ENCODE assay signal across 10 cellular contexts in genomic region chr7:105849122-105849855, GRCh38. TPM values are rescaled to one million over a fixed set of nuclear protein-coding genes. Genes with fewer than 3 reads are reported as not detected.
A peak's percentile ranks its signal among the peaks of the same experiment; 100 is the strongest.
DNase-seq lines count a peak whose midpoint lies in the region; ATAC-seq, FAIRE-seq and TF ChIP-seq lines count a peak whose summit lies in the region.
"Had no signal": no experiment of that assay in that cellular context is flagged by ENCODE, and none has a peak within 500 bp of the region (broad histone marks: within the 10 kb centered on the region; RNA-seq: fewer than 3 reads in every experiment).

No MANE protein-coding gene starts in this region.

- no peaks in the 10 kb centered on the region for H3K27me3 Mint-ChIP-seq in CD14-positive monocyte (ENCODE audit: low read depth in 3 of 3)

- H3K4me3 ChIP-seq in heart right ventricle: no peak overlapping the region
- no peak overlapping the region for H3K4me3 ChIP-seq in right lobe of liver
- H3K4me3 ChIP-seq in transverse colon: no peak overlapping the region
- H3K4me3 ChIP-seq in small intestine (ENCODE audit: low read depth in 1 of 2, low read length in 2 of 2): no peak overlapping the region
- H3K4me3 ChIP-seq: SK-N-MC had no signal

- peaks cover 10 to 20% of the 10 kb centered on the region in 2 donors for H3K36me3 Mint-ChIP-seq in CD14-positive monocyte
- H3K36me3 Mint-ChIP-seq: naive B cell had no signal

- H3K27ac ChIP-seq in heart right ventricle: peak overlapping the region in 3 of 10 donors; percentile 3 to 39 (median 6)
- no peak overlapping the region for H3K27ac ChIP-seq in right lobe of liver
- H3K27ac ChIP-seq in transverse colon: no peak overlapping the region
- H3K27ac ChIP-seq in small intestine (ENCODE audit: low read depth in 1 of 2, low read length in 1 of 2): no peak overlapping the region
- H3K27ac ChIP-seq: SK-N-MC had no signal

- H3K27me3 ChIP-seq in heart right ventricle (no peaks in the 10 kb centered on the region), right lobe of liver (no peaks in the 10 kb centered on the region), transverse colon (no peaks in the 10 kb centered on the region), small intestine (ENCODE audit: control insufficient read depth in 2 of 2, insufficient read depth in 2 of 2, low read length in 2 of 2) (no peaks in the 10 kb centered on the region)

- 81 to 85% methylated on average over 6 of the region's 6 CpGs for WGBS in heart right ventricle, 2 donors
- 60% methylated on average over 1 of the region's 6 CpGs for WGBS in right lobe of liver (ENCODE audit: insufficient coverage, low coverage, low lambda C conversion rate, missing lambda C conversion rate)
- WGBS in transverse colon (ENCODE audit: low coverage in 1 of 2), 2 donors: 73 to 76% methylated on average over 4 to 6 of the region's 6 CpGs
- 78 to 86% (median 82%) methylated on average over 6 of the region's 6 CpGs for WGBS in small intestine, 3 donors

- H3K9me3 ChIP-seq in heart right ventricle (peaks cover 0 to 4% (median 0%) of the 10 kb centered on the region in 11 donors), right lobe of liver (no peaks in the 10 kb centered on the region), transverse colon (no peaks in the 10 kb centered on the region), small intestine (ENCODE audit: control insufficient read depth, low read depth) (no peaks in the 10 kb centered on the region)

- peaks cover 0 to 33% (median 21%) of the 10 kb centered on the region in 9 donors for H3K4me1 ChIP-seq in heart right ventricle
- no peaks in the 10 kb centered on the region for H3K4me1 ChIP-seq in right lobe of liver
- peaks cover 0 to 7% (median 2%) of the 10 kb centered on the region in 4 donors for H3K4me1 ChIP-seq in transverse colon
- no peaks in the 10 kb centered on the region for H3K4me1 ChIP-seq in small intestine (ENCODE audit: control insufficient read depth in 2 of 2, insufficient read depth in 1 of 2, low read depth in 1 of 2, low read length in 1 of 2)

- in situ Hi-C loops in transverse colon (cut with MboI; ENCODE audit: low pct_ligation_motif_present in 1 of 4, low pct_unique_long_range_greater_than_20kb in 1 of 4, low sequenced_read_pairs in 3 of 4): no loop called here

- TF ChIP-seq CTCF in heart right ventricle (IDR thresholded peaks at IDR 0.05) (no peak), right lobe of liver (IDR thresholded peaks at IDR 0.05) (no peak), transverse colon (IDR thresholded peaks at IDR 0.05) (no peak), CD14-positive monocyte (IDR thresholded peaks at IDR 0.05) (no peak)

- peaks cover 8% of the 10 kb centered on the region for H3K4me1 Mint-ChIP-seq in CD14-positive monocyte

- ATAC-seq in heart right ventricle (peak in 5 of 8 donors; percentile 27 to 62 (median 48)), Right ventricle myocardium superior (ENCODE audit: poor library complexity) (no peak), right lobe of liver (peak; percentile 20 to 45 (median 37))

- no peak for FAIRE-seq in small intestine (lab: Jason Lieb, UNC)

- TF ChIP-seq POLR2A in right lobe of liver (IDR thresholded peaks at IDR 0.05): no peak
- TF ChIP-seq POLR2A in transverse colon (IDR thresholded peaks at IDR 0.05): no peak

- no peak for TF ChIP-seq EP300 in transverse colon (IDR thresholded peaks at IDR 0.05; ENCODE audit: low read depth)

- peak overlapping the region in 2 of 7 donors; percentile 14 to 37 for H3K27ac Mint-ChIP-seq in CD14-positive monocyte

- no peak for DNase-seq in heart right ventricle
- DNase-seq in Right ventricle myocardium superior: no peak
- peak; percentile 76 to 79 for DNase-seq in activated T-cell treated with anti-CD3 and anti-CD28 coated beads, Interleukin-2, amount 50 U/mL, for 48 hours
- DNase-seq in right lobe of liver: no peak
- DNase-seq in epidermal melanocyte (ENCODE audit: insufficient read length, low spot score): no peak
- no peak for DNase-seq in transverse colon
- no peak for DNase-seq in CD14-positive monocyte (ENCODE audit: low spot score)
- DNase-seq in small intestine: no peak
- DNase-seq: naive B cell had no signal

- no peak overlapping the region for H3K4me3 Mint-ChIP-seq in CD14-positive monocyte
- H3K4me3 Mint-ChIP-seq: naive B cell had no signal

- H3K9me3 Mint-ChIP-seq in CD14-positive monocyte: peaks cover 0 to 5% (median 0%) of the 10 kb centered on the region in 7 donors
- H3K9me3 Mint-ChIP-seq: naive B cell had no signal

- no peaks in the 10 kb centered on the region for H3K36me3 ChIP-seq in heart right ventricle
- no peaks in the 10 kb centered on the region for H3K36me3 ChIP-seq in right lobe of liver
- no peaks in the 10 kb centered on the region for H3K36me3 ChIP-seq in transverse colon
- no peaks in the 10 kb centered on the region for H3K36me3 ChIP-seq in small intestine (ENCODE audit: control insufficient read depth in 2 of 2, insufficient read depth in 2 of 2, low read length in 2 of 2)

- intact Hi-C loops in heart right ventricle (cut with DNase I): no loop called here
- intact Hi-C loops in Right ventricle myocardium superior (cut with DNase I): no loop called here
- intact Hi-C loops in right lobe of liver (cut with DNase I): no loop called here
- intact Hi-C loops in transverse colon (cut with DNase I; ENCODE audit: low total_unique reads): no loop called here
- intact Hi-C loops in CD14-positive monocyte (cut with micrococcal nuclease): no loop called here

RNA-seq across cellular contexts. Expression of gene ATXN7L1, which starts 27.1 kb away (rescaled TPM):
- total RNA-seq in heart right ventricle (1 to 10 TPM; 3.1 to 7.2 (median 5.6) TPM), Right ventricle myocardium superior (5.3 TPM), right lobe of liver (10 to 100 TPM in 3 of 6 experiments, 1 to 10 TPM in 3; 7.1 to 15.7 (median 11.0) TPM), transverse colon (10 to 100 TPM; 12.3 to 28.8 (median 21.0) TPM)
- polyA plus RNA-seq in heart right ventricle (1 to 10 TPM; 1.7 to 2.9 TPM), CD14-positive monocyte (10 to 100 TPM in 1 of 2 donors, 1 to 10 TPM in 1; 4.5 to 11.2 TPM), small intestine (10 to 100 TPM in 2 of 3 donors, 1 to 10 TPM in 1; 9.7 to 50.8 (median 30.3) TPM)

Comparison
In these comparisons a context has a peak if more than half of its experiments do, and no peak if none do; other contexts are left out.
1. DNase-seq: peak in activated T-cell treated with anti-CD3 and anti-CD28 coated beads, Interleukin-2, amount 50 U/mL, for 48 hours (2 of 2); none in heart right ventricle (0 of 2), Right ventricle myocardium superior (single experiment), right lobe of liver (0 of 3), epidermal melanocyte (single experiment), transverse colon (single experiment), CD14-positive monocyte (single experiment) and small intestine (single experiment).